ENCODE assay signal across 19 cellular contexts in the genomic region with DNA sequence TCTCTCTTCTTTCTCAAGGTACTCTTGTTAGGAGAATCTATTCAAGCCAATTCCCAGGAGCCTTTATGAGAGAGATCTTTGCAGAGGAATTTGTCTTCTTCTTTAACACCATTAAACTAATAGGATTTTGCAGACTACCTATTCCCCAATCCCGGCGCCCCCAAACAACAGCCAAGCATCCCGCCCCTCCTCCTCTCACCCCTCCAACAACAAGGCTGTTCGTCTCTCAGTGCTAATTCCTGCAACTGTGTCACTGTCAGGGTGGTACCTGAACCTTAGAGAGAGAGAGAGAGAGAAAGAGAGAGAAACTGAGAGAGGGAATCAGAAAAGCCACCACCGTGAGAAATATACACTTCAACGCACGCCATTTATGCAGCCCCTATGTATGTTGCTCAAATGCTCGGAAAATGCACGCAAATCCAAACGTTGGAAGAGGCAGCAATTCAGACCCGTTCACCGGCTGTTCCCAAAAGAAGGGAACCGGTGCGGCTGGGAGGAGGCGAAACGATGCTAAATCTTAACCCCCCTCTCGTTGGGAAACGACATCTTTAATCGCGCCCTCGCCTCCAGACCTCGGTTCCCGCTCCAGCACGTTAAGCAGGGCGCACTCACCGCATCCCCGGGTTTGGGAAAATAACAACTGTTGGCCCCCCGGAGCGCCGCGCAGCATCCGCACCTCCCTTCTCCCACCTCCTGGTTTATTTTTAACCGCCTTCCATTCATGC. TPM values are rescaled to one million over a fixed set of nuclear protein-coding genes. Genes with fewer than 3 reads are reported as not detected.
A peak's percentile ranks its signal among the peaks of the same experiment; 100 is the strongest.
DNase-seq lines count a peak whose midpoint lies in the region; ATAC-seq and TF ChIP-seq lines count a peak whose summit lies in the region.
"Had no signal": no experiment of that assay in that cellular context is flagged by ENCODE, and none has a peak within 500 bp of the region (broad histone marks: within the 10 kb centered on the region; RNA-seq: fewer than 3 reads in every experiment).

No MANE protein-coding gene starts in this region.

- no peaks in the 10 kb centered on the region for H3K4me1 Mint-ChIP-seq in activated T-cell treated with anti-CD3 and anti-CD28 coated beads, Interleukin-2, amount 50 U/mL, for 24 hours (ENCODE audit: low read depth)
- H3K4me1 Mint-ChIP-seq in mesothelial cell of epicardium = peaks cover 8% of the 10 kb centered on the region
- H3K4me1 Mint-ChIP-seq in MCF 10A (ENCODE audit: insufficient read depth, unreplicated experiment) = no peaks in the 10 kb centered on the region
- H3K4me1 Mint-ChIP-seq: natural killer cell had no signal

- H3K36me3 ChIP-seq in H7 (replicated peaks; ENCODE audit: control insufficient read depth, insufficient read depth, low read length) = no peaks in the 10 kb centered on the region
- no peaks in the 10 kb centered on the region; the same call in none of the 2 replicates for H3K36me3 ChIP-seq in WERI-Rb-1
- H3K36me3 ChIP-seq: right lobe of liver, transverse colon had no signal

- H3K4me3 Mint-ChIP-seq in activated T-cell treated with anti-CD3 and anti-CD28 coated beads, Interleukin-2, amount 50 U/mL, for 24 hours = no peak overlapping the region
- H3K4me3 Mint-ChIP-seq in mesothelial cell of epicardium = no peak overlapping the region
- no peak overlapping the region for H3K4me3 Mint-ChIP-seq in MCF 10A (ENCODE audit: unreplicated experiment)
- H3K4me3 Mint-ChIP-seq: natural killer cell had no signal

- POLR2A ChIA-PET in MCF 10A (lab: Yijun Ruan, JAX) = no interaction called here

- BruUV-seq in MCF 10A (replicated peaks; lab: Mats Ljungman, UMichigan) = no TSS peak

- peaks cover 4% of the 10 kb centered on the region for H3K9me3 Mint-ChIP-seq in activated T-cell treated with anti-CD3 and anti-CD28 coated beads, Interleukin-2, amount 50 U/mL, for 24 hours
- H3K9me3 Mint-ChIP-seq in mesothelial cell of epicardium (no peaks in the 10 kb centered on the region), MCF 10A (ENCODE audit: unreplicated experiment) (peaks cover 6% of the 10 kb centered on the region)

- no peaks in the 10 kb centered on the region for H3K9me3 ChIP-seq in WERI-Rb-1 (ENCODE audit: severe bottlenecking)
- H3K9me3 ChIP-seq: right lobe of liver, transverse colon had no signal

- H3K27ac ChIP-seq in WERI-Rb-1 = no peak overlapping the region
- H3K27ac ChIP-seq: right lobe of liver, transverse colon had no signal

- H3K27me3 ChIP-seq in H7 (ENCODE audit: control insufficient read depth, insufficient read depth, low read length) (peaks cover 89% of the 10 kb centered on the region), WERI-Rb-1 (ENCODE audit: insufficient read depth, low read depth, severe bottlenecking) (no peaks in the 10 kb centered on the region)
- H3K27me3 ChIP-seq: right lobe of liver had no signal

- H3K4me3 ChIP-seq in H7 (ENCODE audit: insufficient read depth, low read depth, low read length) (no peak overlapping the region), WERI-Rb-1 (ENCODE audit: low read depth, low read length) (peak overlapping the region; percentile 59), skeletal muscle cell (ENCODE audit: low read depth, low read length) (peak overlapping the region; percentile 15)
- H3K4me3 ChIP-seq: right lobe of liver had no signal

- H3K36me3 Mint-ChIP-seq in activated T-cell treated with anti-CD3 and anti-CD28 coated beads, Interleukin-2, amount 50 U/mL, for 24 hours (ENCODE audit: low read depth) = no peaks in the 10 kb centered on the region
- H3K36me3 Mint-ChIP-seq in mesothelial cell of epicardium (peaks cover 3% of the 10 kb centered on the region), MCF 10A (ENCODE audit: insufficient read depth, unreplicated experiment) (no peaks in the 10 kb centered on the region)
- H3K36me3 Mint-ChIP-seq: natural killer cell had no signal

- peak; percentile 30 for ATAC-seq in left ventricle myocardium superior
- no peak for ATAC-seq in GM18858 (IDR thresholded peaks at IDR 0.05; ENCODE audit: unreplicated experiment)
- ATAC-seq: HepG2, natural killer cell had no signal

- intact Hi-C loops in left ventricle myocardium superior (cut with micrococcal nuclease) (no loop called here), MCF 10A (cut with micrococcal nuclease) (no loop called here)

- H3K27ac Mint-ChIP-seq in activated T-cell treated with anti-CD3 and anti-CD28 coated beads, Interleukin-2, amount 50 U/mL, for 24 hours = no peak overlapping the region
- H3K27ac Mint-ChIP-seq in mesothelial cell of epicardium (no peak overlapping the region), MCF 10A (ENCODE audit: low read depth, unreplicated experiment) (no peak overlapping the region)
- H3K27ac Mint-ChIP-seq: natural killer cell had no signal

- DNase-seq in H7 (peak; percentile 56), WERI-Rb-1 (peak; percentile 11), left ventricle myocardium superior (no peak), skeletal muscle cell (ENCODE audit: low read depth) (no peak), mesothelial cell of epicardium (ENCODE audit: low spot score in 2 of 2, unreplicated experiment in 2 of 2) (no peak), MCF 10A (ENCODE audit: unreplicated experiment) (no peak)
- DNase-seq in activated T-cell treated with anti-CD3 and anti-CD28 coated beads, Interleukin-2, amount 50 U/mL, for 24 hours = no peak
- DNase-seq: activated CD4-positive, alpha-beta T cell treated with anti-CD3 and anti-CD28 coated beads, Interleukin-2, amount 50 U/mL, for 1 hour; activated T-cell treated with anti-CD3 and anti-CD28 coated beads, Interleukin-2, amount 50 U/mL, for 1 hour; AML-193; DMS 273 treated with DMSO at 0.1 percent for 48 hours; natural killer cell; right lobe of liver; stimulated activated CD4-positive, alpha-beta T cell treated with anti-CD3 and anti-CD28 coated beads, Interleukin-4, amount 100 ng/mL, for 1 hour; transverse colon had no signal

- CTCF ChIA-PET in MCF 10A (lab: Yijun Ruan, JAX) = no interaction called here

- H3K27me3 Mint-ChIP-seq in activated T-cell treated with anti-CD3 and anti-CD28 coated beads, Interleukin-2, amount 50 U/mL, for 24 hours = peaks cover 30% of the 10 kb centered on the region
- peaks cover 48% of the 10 kb centered on the region for H3K27me3 Mint-ChIP-seq in mesothelial cell of epicardium (ENCODE audit: low read depth)
- no peaks in the 10 kb centered on the region for H3K27me3 Mint-ChIP-seq in MCF 10A (ENCODE audit: insufficient read depth, unreplicated experiment)

- TF ChIP-seq CTCF in WERI-Rb-1 (IDR thresholded peaks at IDR 0.05; ENCODE audit: low read depth, low read length) = no peak
- no peak for TF ChIP-seq CTCF in mesothelial cell of epicardium (IDR thresholded peaks at IDR 0.05; ENCODE audit: unreplicated experiment)
- TF ChIP-seq CTCF in MCF 10A (IDR thresholded peaks at IDR 0.05; ENCODE audit: unreplicated experiment) = no peak

RNA-seq across cellular contexts. Expression of a gene that starts 0.9 kb away (rescaled TPM):
- 0.07 and 0.14 TPM in 2 replicates for total RNA-seq in H7 (2014; rRNA removed; shearing (Covaris generic))
- total RNA-seq in left ventricle myocardium superior = 1.2 TPM
- 4.3 to 4.6 TPM (median 4.5 TPM) in 3 replicates for total RNA-seq in mesothelial cell of epicardium
- total RNA-seq in MCF 10A (2022) = not detected in 2 replicates
- total RNA-seq: chondrocyte, HepG2, left lobe of liver, natural killer cell, right lobe of liver, transverse colon had no signal

Comparison
In these comparisons a context has a peak if more than half of its experiments do, and no peak if none do; other contexts are left out.
1. DNase-seq: peak in H7 (single experiment) and WERI-Rb-1 (single experiment); none in left ventricle myocardium superior (single experiment), skeletal muscle cell (single experiment), activated T-cell treated with anti-CD3 and anti-CD28 coated beads, Interleukin-2, amount 50 U/mL, for 24 hours (single experiment), mesothelial cell of epicardium (0 of 2) and MCF 10A (single experiment).